Comparison of ENCODE assay signal across 25 cellular contexts in genomic region chr5:178458140-178458539, GRCh38.
"Had no signal": no experiment of that assay in that cellular context is flagged by ENCODE, and none has a peak within 500 bp of the region (broad histone marks: within the 10 kb centered on the region; RNA-seq: fewer than 3 reads in every experiment).

No MANE protein-coding gene starts in this region.

- H3K9me3 ChIP-seq: SK-N-SH had no signal

- DNase-seq: activated CD4-positive, alpha-beta memory T cell treated with anti-CD3 and anti-CD28 coated beads for 36 hours; activated CD4-positive, alpha-beta T cell treated with anti-CD3 and anti-CD28 coated beads, Interleukin-2, amount 10 ng/mL, durations not matched to agents 7 days and 5 days; activated naive CD4-positive, alpha-beta T cell; activated naive CD4-positive, alpha-beta T cell treated with anti-CD3 and anti-CD28 coated beads, Interleukin-2, amount 50 U/mL, for 16 hours; activated naive CD8-positive, alpha-beta T cell treated with anti-CD3 and anti-CD28 coated beads for 36 hours; activated T-cell treated with anti-CD3 and anti-CD28 coated beads for 4 hours; activated T-cell treated with anti-CD3 and anti-CD28 coated beads, Interleukin-2, amount 50 U/mL, for 4 hours; amniotic stem cell; brain microvascular endothelial cell; central memory CD4-positive, alpha-beta T cell; Karpas-422; KBM-7; NCI-H1048; NCI-H1105 treated with DMSO at 0.1 percent for 48 hours; NCI-H1436; NCI-H1694; NCI-H1930; NCI-H2081 treated with DMSO at 0.1 percent for 48 hours; NCI-H345; NCI-H524 treated with DMSO at 0.1 percent for 48 hours; RPMI8226; SHP77 treated with DMSO at 0.1 percent for 48 hours; SK-N-SH had no signal

- H3K27me3 ChIP-seq: brain microvascular endothelial cell, SJSA1 had no signal

- H3K36me3 ChIP-seq: brain microvascular endothelial cell, SJSA1 had no signal

- ATAC-seq: activated T-cell treated with anti-CD3 and anti-CD28 coated beads, Interleukin-2, amount 50 U/mL, for 4 hours; Panc1 had no signal

- H3K4me3 ChIP-seq: SJSA1 had no signal

- H3K27ac ChIP-seq: brain microvascular endothelial cell, SJSA1 had no signal

- H3K4me1 ChIP-seq: SJSA1 had no signal
